ENCODE assay signal across 8 cellular contexts in the genomic region with DNA sequence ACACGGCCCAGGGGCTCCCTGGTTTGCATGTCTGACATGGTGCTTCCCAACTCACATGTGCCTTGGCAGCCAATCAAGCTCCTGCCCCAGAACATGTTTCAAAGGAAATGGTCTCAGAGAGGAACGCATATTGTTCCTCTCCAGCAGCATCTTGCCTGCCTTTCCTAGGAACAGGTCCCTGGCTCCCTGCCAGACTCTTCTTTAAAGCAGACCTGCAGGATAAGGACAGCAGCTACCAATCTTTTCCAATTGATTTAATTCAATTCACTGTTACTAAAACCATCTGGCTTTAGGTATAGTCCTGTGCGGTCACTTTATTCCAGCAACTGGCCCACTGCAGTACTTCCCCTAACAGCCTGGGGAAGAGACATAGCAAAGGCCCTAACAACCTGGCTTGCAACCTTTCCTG.
DNase-seq lines count a peak whose midpoint lies in the region; ATAC-seq and TF ChIP-seq lines count a peak whose summit lies in the region.
"Had no signal": no experiment of that assay in that cellular context is flagged by ENCODE, and none has a peak within 500 bp of the region (broad histone marks: within the 10 kb centered on the region; RNA-seq: fewer than 3 reads in every experiment).

No MANE protein-coding gene starts in this region.

- H3K27ac ChIP-seq in RWPE1, result no peak overlapping the region
- H3K27ac ChIP-seq in psoas muscle, result no peak overlapping the region
- H3K27ac ChIP-seq: Peyer's patch had no signal

- H3K9me3 ChIP-seq in psoas muscle, result no peaks in the 10 kb centered on the region
- H3K9me3 ChIP-seq: Peyer's patch had no signal

- H3K4me1 ChIP-seq in psoas muscle, result peaks cover 8% of the 10 kb centered on the region
- H3K4me1 ChIP-seq: Peyer's patch had no signal

- intact Hi-C loops in psoas muscle (cut with DNase I), result no loop called here

- H3K27me3 ChIP-seq in psoas muscle (ENCODE audit: insufficient read depth in 3 of 3, low read length in 2 of 3), result no peaks in the 10 kb centered on the region
- H3K27me3 ChIP-seq: Peyer's patch had no signal

- POLR2A ChIA-PET in RWPE1 (lab: Yijun Ruan, JAX; ENCODE audit: low non-redundant PET), result interaction anchor here (0.6 kb wide), 1 partner anchor 92 kb away, joined by 4 read pairs; no protein-coding TSS in a partner anchor

- no peaks in the 10 kb centered on the region for H3K36me3 ChIP-seq in psoas muscle (ENCODE audit: insufficient read depth in 1 of 2, low read depth in 1 of 2)
- H3K36me3 ChIP-seq: Peyer's patch had no signal

- TF ChIP-seq RAD21 in Ishikawa (IDR thresholded peaks at IDR 0.05; ENCODE audit: low read depth), result no peak

- no peak for TF ChIP-seq CTCF in RWPE1 (conservative IDR thresholded peaks at IDR 0.05; ENCODE audit: low read depth)
- TF ChIP-seq CTCF in psoas muscle (IDR thresholded peaks at IDR 0.05), result no peak

- CTCF ChIA-PET in RWPE1 (lab: Yijun Ruan, JAX), result interaction anchor here (0.6 kb wide), 3 partner anchors 9 to 89 kb away, joined by 3 read pairs; no protein-coding TSS in a partner anchor

- 48 to 64% (median 59%) methylated on average over 3 of the region's 3 CpGs for whole genome bisulfite sequencing in psoas muscle, 3 donors

- DNase-seq in RWPE1 (ENCODE audit: low spot score) (peak; percentile 79), glomerular endothelial cell (ENCODE audit: extremely low read depth, low read depth, low spot score) (peak; percentile 68), psoas muscle (peak; percentile 32 to 53), mesenteric fat pad (ENCODE audit: low spot score) (no peak)
- no peak for DNase-seq in activated naive CD4-positive, alpha-beta T cell (lab: John Stamatoyannopoulos, UW)

- H3K4me3 ChIP-seq in psoas muscle, result no peak overlapping the region
- H3K4me3 ChIP-seq: Peyer's patch had no signal

- TF ChIP-seq EP300 in Ishikawa (IDR thresholded peaks at IDR 0.05; ENCODE audit: borderline replicate concordance), result no peak

- ATAC-seq in psoas muscle (peak in 1 of 4 donors; percentile 22), HG03469 (IDR thresholded peaks at IDR 0.05; ENCODE audit: unreplicated experiment) (no peak)

TF ChIP-seq in Ishikawa, 13 proteins besides CTCF, POLR2A, EP300 and RAD21:
- TF ChIP-seq FOXM1 (IDR thresholded peaks at IDR 0.05; ENCODE audit: borderline replicate concordance, low read depth) (no peak), NFIC (IDR thresholded peaks at IDR 0.05) (peak; percentile 45)

Comparison
In these comparisons a context has a peak if more than half of its experiments do, and no peak if none do; other contexts are left out.
1. DNase-seq: peak in RWPE1 (single experiment), glomerular endothelial cell (single experiment) and psoas muscle (2 of 2); none in activated naive CD4-positive, alpha-beta T cell (0 of 4) and mesenteric fat pad (single experiment).